8 cellular contexts compared by ENCODE assay signal in genomic region chr11:93541884-93542752, GRCh38. TPM values are rescaled to one million over a fixed set of nuclear protein-coding genes. Genes with fewer than 3 reads are reported as not detected.
DNase-seq lines count a peak whose midpoint lies in the region; ATAC-seq, FAIRE-seq and TF ChIP-seq lines count a peak whose summit lies in the region.

No MANE protein-coding gene starts in this region.

- H3K9me1 ChIP-seq in IMR-90 (ENCODE audit: insufficient read depth, low read length): peaks cover 3% of the 10 kb centered on the region; the same call in 1 of the 2 replicates

- H2BK5ac ChIP-seq in IMR-90 (ENCODE audit: low read depth, low read length, poor library complexity, severe bottlenecking): no peak overlapping the region

- no peak overlapping the region for H4K5ac ChIP-seq in IMR-90 (ENCODE audit: low read depth, low read length)

- H2BK20ac ChIP-seq in IMR-90 (ENCODE audit: low read depth, low read length): no peak overlapping the region

- H3K4me2 ChIP-seq in IMR-90 (ENCODE audit: low read depth, low read length): peak overlapping the region; percentile 82

- H3K27ac ChIP-seq in IMR-90 (ENCODE audit: insufficient read depth, low read length) (no peak overlapping the region; the same call in 1 of the 2 replicates), kidney (ENCODE audit: low read depth in 2 of 2, low read length in 2 of 2) (peak overlapping the region; percentile 75 to 81)

- H3K36me3 ChIP-seq in IMR-90 (ENCODE audit: control insufficient read depth, insufficient read depth, low read length) (no peaks in the 10 kb centered on the region), kidney (ENCODE audit: control insufficient read depth in 1 of 2, insufficient read depth in 2 of 2, low read length in 2 of 2) (no peaks in the 10 kb centered on the region)

- peaks cover 8 to 13% of the 10 kb centered on the region in 2 experiments; a peak in 1 of 4 replicates for H3K79me1 ChIP-seq in IMR-90 (ENCODE audit: low read depth in 1 of 2, low read length in 2 of 2)

- intact Hi-C loops in IMR-90 (cut with micrococcal nuclease) (loop anchor here (2.0 to 5.0 kb wide), 2 partner anchors 110 to 599 kb away; no protein-coding TSS in a partner anchor), kidney (cut with DNase I) (no loop called here)

- dilution Hi-C loops in IMR-90 (cut with HindIII; ENCODE audit: low sequenced_read_pairs, unreplicated experiment): no loop called here

- H3K14ac ChIP-seq in IMR-90 (replicated peaks; ENCODE audit: low read depth, low read length): no peak overlapping the region

- H2AK5ac ChIP-seq in IMR-90 (ENCODE audit: low read depth, low read length): no peak overlapping the region

- no peak overlapping the region for H4K8ac ChIP-seq in IMR-90 (ENCODE audit: low read depth in 2 of 2, low read length in 2 of 2)

- peaks cover 6% of the 10 kb centered on the region; the same call in 1 of the 2 replicates for H4K20me1 ChIP-seq in IMR-90 (ENCODE audit: insufficient read depth, low read length)

- no peak overlapping the region for H3K56ac ChIP-seq in IMR-90 (ENCODE audit: extremely low read depth, insufficient read depth, low read length)

- H3K9ac ChIP-seq in IMR-90 (ENCODE audit: low read depth, low read length): no peak overlapping the region
- H3K9ac ChIP-seq in kidney (ENCODE audit: low read length in 2 of 2): peak overlapping the region; percentile 42 to 79

- no peak overlapping the region for H2BK15ac ChIP-seq in IMR-90 (ENCODE audit: low read depth, low read length)

- peak overlapping the region; percentile 57 for H3K4me3 ChIP-seq in IMR-90 (ENCODE audit: insufficient read depth, low read depth, low read length)
- peak overlapping the region; percentile 64 to 72 for H3K4me3 ChIP-seq in cardiac fibroblast (replicated peaks in 1 of 2; ENCODE audit: low read depth in 2 of 2, low read length in 2 of 2)
- peak overlapping the region; percentile 58 to 63 for H3K4me3 ChIP-seq in kidney (ENCODE audit: low read length in 2 of 2)

- H3K4me1 ChIP-seq in IMR-90 (ENCODE audit: control insufficient read depth, insufficient read depth, low read length) (peaks cover 4% of the 10 kb centered on the region), kidney (ENCODE audit: control insufficient read depth in 1 of 2, insufficient read depth in 1 of 2, low read depth in 1 of 2, low read length in 2 of 2) (peaks cover 6 to 16% of the 10 kb centered on the region in 2 donors)

- H3K9me3 ChIP-seq in IMR-90 (ENCODE audit: control insufficient read depth, insufficient read depth, low read length) (no peaks in the 10 kb centered on the region), kidney (ENCODE audit: control insufficient read depth in 1 of 2, low read length in 2 of 2) (no peaks in the 10 kb centered on the region)

- CTCF ChIA-PET in IMR-90 (lab: Yijun Ruan, JAX): interaction anchor here (1.1 to 2.0 kb wide), 4 partner anchors 9 to 308 kb away, joined by 3 to 5 read pairs (median 4); no protein-coding TSS in a partner anchor

- no peak for TF ChIP-seq RAD21 in IMR-90 (IDR thresholded peaks at IDR 0.05; ENCODE audit: low read length)

- H2AFZ ChIP-seq in IMR-90 (replicated peaks; ENCODE audit: low read length, poor library complexity): peak overlapping the region; percentile 73

- BruUV-seq in IMR-90 (replicated peaks; lab: Mats Ljungman, UMichigan): no TSS peak

- no peak overlapping the region for H2AK9ac ChIP-seq in IMR-90 (replicated peaks; ENCODE audit: low read depth, low read length, poor library complexity)

- H3K18ac ChIP-seq in IMR-90 (ENCODE audit: low read depth, low read length): no peak overlapping the region

- H4K91ac ChIP-seq in IMR-90 (ENCODE audit: insufficient read depth, low read depth, low read length): no peak overlapping the region

- ATAC-seq in GM21786 (IDR thresholded peaks at IDR 0.05; ENCODE audit: unreplicated experiment) (peak; percentile 55), IMR-90 (ENCODE audit: low read depth) (peak; percentile 48)

- no peak for TF ChIP-seq POLR2A in IMR-90 (IDR thresholded peaks at IDR 0.05; ENCODE audit: low read depth, low read length)

- H3K27me3 ChIP-seq in IMR-90 (ENCODE audit: control insufficient read depth, insufficient read depth, low read length): peaks cover 12% of the 10 kb centered on the region

- H3K23ac ChIP-seq in IMR-90 (ENCODE audit: low read depth, low read length): no peak overlapping the region; the same call in 1 of the 2 replicates

- POLR2A ChIA-PET in IMR-90 (lab: Charles Lee; ENCODE audit: unreplicated experiment): no interaction called here

- H3K4ac ChIP-seq in IMR-90 (ENCODE audit: low read depth, low read length): no peak overlapping the region

- TF ChIP-seq CTCF in GM10266 (IDR thresholded peaks at IDR 0.05; ENCODE audit: control insufficient read depth, insufficient read depth, low read depth, missing control alignments): no peak
- TF ChIP-seq CTCF in IMR-90 (conservative IDR thresholded peaks at IDR 0.05; ENCODE audit: low read depth, low read length): 0 out of 2 replicates have a peak, but pooled peaks have one; percentile 4
- no peak for TF ChIP-seq CTCF in cardiac fibroblast (IDR thresholded peaks at IDR 0.05; ENCODE audit: low read depth, low read length)
- no peak for TF ChIP-seq CTCF in kidney (IDR thresholded peaks at IDR 0.05; ENCODE audit: borderline replicate concordance, extremely low read depth, insufficient read depth)

- in situ Hi-C loops in IMR-90 (cut with MboI; ENCODE audit: low sequenced_read_pairs): loop anchor here (5.0 kb wide), 1 partner anchor 305 kb away; no protein-coding TSS in a partner anchor

- no peak for FAIRE-seq in kidney (lab: Jason Lieb, UNC)

- peak; percentile 78 for DNase-seq in GM10266 (ENCODE audit: extremely low spot score)
- peak; percentile 77 for DNase-seq in IMR-90
- DNase-seq in T-helper 22 cell (ENCODE audit: low read depth): peak; percentile 20
- DNase-seq in cardiac fibroblast (ENCODE audit: low read depth in 2 of 2): peak; percentile 29 to 62
- peak; percentile 82 for DNase-seq in kidney
- DNase-seq in stimulated activated CD4-positive, alpha-beta T cell treated with anti-CD3 and anti-CD28 coated beads, Interleukin-15, amount 100 ng/mL, for 24 hours: peak; percentile 51
- DNase-seq in NK-92 (lab: John Stamatoyannopoulos, UW; ENCODE audit: unreplicated experiment): no peak

- WGBS in IMR-90 (ENCODE audit: extremely low coverage in 2 of 2, insufficient read length in 1 of 2), 2 experiments: 0% methylated on average over 7 of the region's 23 CpGs; no CpG with 5 or more reads in 1 of the 2 experiments

- H2BK120ac ChIP-seq in IMR-90 (ENCODE audit: low read depth, low read length): no peak overlapping the region

TF ChIP-seq in IMR-90, 13 proteins besides CTCF, POLR2A, EP300 and RAD21:
- TF ChIP-seq SMC3 (IDR thresholded peaks at IDR 0.05; ENCODE audit: low read depth, low read length) (peak; percentile 22; the same call in 1 of the 2 replicates), FOS (IDR thresholded peaks at IDR 0.05; ENCODE audit: low read depth, low read length) (peak; percentile 52), USF2 (IDR thresholded peaks at IDR 0.05; ENCODE audit: low read depth, low read length) (peak; percentile 54), MXI1 (IDR thresholded peaks at IDR 0.05; ENCODE audit: borderline replicate concordance, low read depth, low read length) (no peak)
- TF ChIP-seq, protein P1, sequence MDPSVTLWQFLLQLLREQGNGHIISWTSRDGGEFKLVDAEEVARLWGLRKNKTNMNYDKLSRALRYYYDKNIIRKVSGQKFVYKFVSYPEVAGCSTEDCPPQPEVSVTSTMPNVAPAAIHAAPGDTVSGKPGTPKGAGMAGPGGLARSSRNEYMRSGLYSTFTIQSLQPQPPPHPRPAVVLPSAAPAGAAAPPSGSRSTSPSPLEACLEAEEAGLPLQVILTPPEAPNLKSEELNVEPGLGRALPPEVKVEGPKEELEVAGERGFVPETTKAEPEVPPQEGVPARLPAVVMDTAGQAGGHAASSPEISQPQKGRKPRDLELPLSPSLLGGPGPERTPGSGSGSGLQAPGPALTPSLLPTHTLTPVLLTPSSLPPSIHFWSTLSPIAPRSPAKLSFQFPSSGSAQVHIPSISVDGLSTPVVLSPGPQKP (IDR thresholded peaks at IDR 0.05; ENCODE audit: borderline replicate concordance, low read depth, low read length): no peak

RNA-seq across cellular contexts. Expression of gene SMCO4, which starts 1.1 kb away (rescaled TPM):
- total RNA-seq in IMR-90 (2012; rRNA removed): 2.2 and 4.2 TPM in 2 replicates
- polyA plus RNA-seq in IMR-90 (2012; rRNA removed): 17.7 and 21.8 TPM in 2 replicates
- 11.1 and 27.0 TPM in 2 replicates for polyA plus RNA-seq in IMR-90 (2012; cell fraction: cytosol; rRNA removed)
- polyA plus RNA-seq in IMR-90 (2012; cell fraction: nucleus; rRNA removed; ENCODE audit: low replicate concordance): 9.4 and 11.6 TPM in 2 replicates
- total RNA-seq in kidney: 33.0 TPM
- polyA plus RNA-seq in kidney (ENCODE audit: insufficient read depth, low read depth, low replicate concordance): 102 TPM
